In the genomic region with DNA sequence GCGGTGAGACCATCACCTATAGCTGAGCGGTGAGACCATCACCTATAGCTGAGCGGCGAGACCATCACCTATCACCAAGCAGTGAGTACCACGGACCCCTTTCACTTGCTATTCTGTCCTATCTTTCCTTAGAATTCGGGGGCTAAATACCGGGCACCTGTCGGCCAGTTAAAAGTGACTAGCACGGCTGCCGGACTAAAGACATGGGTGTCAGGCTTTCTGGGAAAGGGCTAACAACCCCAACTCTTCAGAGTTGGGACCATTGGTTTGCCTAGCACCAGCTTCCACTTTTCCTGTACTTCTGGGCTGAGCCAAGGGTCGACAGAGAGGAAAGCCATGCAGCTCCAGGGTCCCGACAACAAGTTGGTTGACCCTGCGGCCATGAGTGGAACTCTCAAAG, we compare ENCODE assay signal across 12 cellular contexts. TPM values are rescaled to one million over a fixed set of nuclear protein-coding genes. Genes with fewer than 3 reads are reported as not detected.
DNase-seq lines count a peak whose midpoint lies in the region; ATAC-seq and TF ChIP-seq lines count a peak whose summit lies in the region.
"Not testable (repeated sequence)": the region's sequence is repeated elsewhere in the genome, so short reads cannot be mapped to it uniquely, and the experiment has no call there.
"Had no signal": no experiment of that assay in that cellular context is flagged by ENCODE, and none has a peak within 500 bp of the region (broad histone marks: within the 10 kb centered on the region; RNA-seq: fewer than 3 reads in every experiment).

No MANE protein-coding gene starts in this region.

- not testable (repeated sequence) for H3K9me3 Mint-ChIP-seq in CD14-positive monocyte; activated B cell treated with CpG ODN at 0.5 μM for 24 hours; activated T-helper 17 cell treated with anti-CD3 and anti-CD28 coated beads, Interleukin-2, amount 50 U/mL, for 72 hours; dendritic cell treated with granulocyte-macrophage colony-stimulating factor and Interleukin-4, amounts not matched to agents 40 ng/mL and 50 ng/mL, for 4 days; naive thymus-derived CD8-positive, alpha-beta T cell

- H3K36me3 ChIP-seq in HUES48 (ENCODE audit: control insufficient read depth, insufficient read depth, low read length): peaks cover 29% of the 10 kb centered on the region
- H3K36me3 ChIP-seq in iPS-15b (ENCODE audit: control insufficient read depth, insufficient read depth, low read length); smooth muscle cell (ENCODE audit: low read depth): not testable (repeated sequence)

- peaks cover 22% of the 10 kb centered on the region for H3K9me3 ChIP-seq in HUES48 (ENCODE audit: control insufficient read depth, insufficient read depth, low read length)
- H3K9me3 ChIP-seq in iPS-15b (ENCODE audit: control insufficient read depth, insufficient read depth, low read length); smooth muscle cell (replicated peaks; ENCODE audit: low read depth): not testable (repeated sequence)

- H3K4me3 Mint-ChIP-seq in CD14-positive monocyte (peak overlapping the region; percentile 67 to 87), activated B cell treated with CpG ODN at 0.5 μM for 24 hours (peak overlapping the region; percentile 75)
- peak overlapping the region; percentile 28 for H3K4me3 Mint-ChIP-seq in activated T-helper 17 cell treated with anti-CD3 and anti-CD28 coated beads, Interleukin-2, amount 50 U/mL, for 72 hours
- H3K4me3 Mint-ChIP-seq in dendritic cell treated with granulocyte-macrophage colony-stimulating factor and Interleukin-4, amounts not matched to agents 40 ng/mL and 50 ng/mL, for 4 days: peak overlapping the region; percentile 73
- peak overlapping the region; percentile 42 to 84 (median 64) for H3K4me3 Mint-ChIP-seq in naive thymus-derived CD8-positive, alpha-beta T cell

- DNase-seq in CD14-positive monocyte (ENCODE audit: low spot score); activated B cell treated with CpG ODN at 0.5 μM for 24 hours; naive thymus-derived CD8-positive, alpha-beta T cell; smooth muscle cell (lab: John Stamatoyannopoulos, UW; ENCODE audit: unreplicated experiment): not testable (repeated sequence)

- not testable (repeated sequence) for H3F3A ChIP-seq in smooth muscle cell (ENCODE audit: low read depth)

- H3K4me3 ChIP-seq in HUES48 (ENCODE audit: low read depth, low read length) (peak overlapping the region; percentile 97), iPS-15b (ENCODE audit: low read depth, low read length) (peak overlapping the region; percentile 97), smooth muscle cell (peak overlapping the region; percentile 70)

- H3K27ac Mint-ChIP-seq in CD14-positive monocyte; activated B cell treated with CpG ODN at 0.5 μM for 24 hours; activated T-helper 17 cell treated with anti-CD3 and anti-CD28 coated beads, Interleukin-2, amount 50 U/mL, for 72 hours: not testable (repeated sequence)
- peak overlapping the region; percentile 68 for H3K27ac Mint-ChIP-seq in dendritic cell treated with granulocyte-macrophage colony-stimulating factor and Interleukin-4, amounts not matched to agents 40 ng/mL and 50 ng/mL, for 4 days
- H3K27ac Mint-ChIP-seq in naive thymus-derived CD8-positive, alpha-beta T cell: peak overlapping the region in 3 of 10 donors; percentile 22 to 82 (median 56)

- not testable (repeated sequence) for H3K79me2 ChIP-seq in smooth muscle cell (ENCODE audit: low read depth)

- not testable (repeated sequence) for TF ChIP-seq CTCF in CD14-positive monocyte (IDR thresholded peaks at IDR 0.05); activated B cell treated with CpG ODN at 0.5 μM for 24 hours (IDR thresholded peaks at IDR 0.05); smooth muscle cell (IDR thresholded peaks at IDR 0.05; ENCODE audit: borderline replicate concordance, insufficient read depth, poor library complexity, severe bottlenecking)

- WGBS in smooth muscle cell (ENCODE audit: low lambda C conversion rate): 3% methylated on average over 10 of the region's 13 CpGs

- not testable (repeated sequence) for ATAC-seq in activated B cell treated with CpG ODN at 0.5 μM for 24 hours (ENCODE audit: low read depth); activated T-helper 17 cell treated with anti-CD3 and anti-CD28 coated beads, Interleukin-2, amount 50 U/mL, for 72 hours (replicated peaks); naive thymus-derived CD8-positive, alpha-beta T cell

- peak overlapping the region; percentile 91 for H2AFZ ChIP-seq in smooth muscle cell (ENCODE audit: low read depth)

- POLR2A ChIA-PET in activated B cell treated with CpG ODN at 0.5 μM for 24 hours (lab: Charles Lee); naive thymus-derived CD8-positive, alpha-beta T cell (lab: Charles Lee): not testable (repeated sequence)

- peak overlapping the region; percentile 59 for H3K27ac ChIP-seq in HUES48 (ENCODE audit: low read depth, low read length)
- not testable (repeated sequence) for H3K27ac ChIP-seq in smooth muscle cell (ENCODE audit: low read depth)

- H3K27me3 ChIP-seq in HUES48 (ENCODE audit: control insufficient read depth, insufficient read depth, low read length); iPS-15b (ENCODE audit: control insufficient read depth, insufficient read depth, low read length); smooth muscle cell (ENCODE audit: low read depth): not testable (repeated sequence)

- H3K36me3 Mint-ChIP-seq in CD14-positive monocyte; activated B cell treated with CpG ODN at 0.5 μM for 24 hours (ENCODE audit: low read depth); activated T-helper 17 cell treated with anti-CD3 and anti-CD28 coated beads, Interleukin-2, amount 50 U/mL, for 72 hours (ENCODE audit: low read depth); dendritic cell treated with granulocyte-macrophage colony-stimulating factor and Interleukin-4, amounts not matched to agents 40 ng/mL and 50 ng/mL, for 4 days (ENCODE audit: low read depth); naive thymus-derived CD8-positive, alpha-beta T cell: not testable (repeated sequence)

- H3K27me3 Mint-ChIP-seq in CD14-positive monocyte (ENCODE audit: low read depth in 3 of 3); activated B cell treated with CpG ODN at 0.5 μM for 24 hours; activated T-helper 17 cell treated with anti-CD3 and anti-CD28 coated beads, Interleukin-2, amount 50 U/mL, for 72 hours; dendritic cell treated with granulocyte-macrophage colony-stimulating factor and Interleukin-4, amounts not matched to agents 40 ng/mL and 50 ng/mL, for 4 days; naive thymus-derived CD8-positive, alpha-beta T cell: not testable (repeated sequence)

- H4K20me1 ChIP-seq in smooth muscle cell (ENCODE audit: low read depth): not testable (repeated sequence)

- H3K4me1 ChIP-seq in HUES48 (ENCODE audit: control insufficient read depth, insufficient read depth, low read length); iPS-15b (ENCODE audit: control insufficient read depth, insufficient read depth, low read length); smooth muscle cell (ENCODE audit: low read depth): not testable (repeated sequence)

- H3K4me2 ChIP-seq in smooth muscle cell: peak overlapping the region; percentile 92

- H3K4me1 Mint-ChIP-seq in CD14-positive monocyte; activated B cell treated with CpG ODN at 0.5 μM for 24 hours; activated T-helper 17 cell treated with anti-CD3 and anti-CD28 coated beads, Interleukin-2, amount 50 U/mL, for 72 hours; dendritic cell treated with granulocyte-macrophage colony-stimulating factor and Interleukin-4, amounts not matched to agents 40 ng/mL and 50 ng/mL, for 4 days (ENCODE audit: low read depth); naive thymus-derived CD8-positive, alpha-beta T cell: not testable (repeated sequence)

- CTCF ChIA-PET in activated B cell treated with CpG ODN at 0.5 μM for 24 hours (lab: Charles Lee): not testable (repeated sequence)

- H3K9ac ChIP-seq in HUES48 (ENCODE audit: low read depth, low read length) (peak overlapping the region; percentile 90), iPS-15b (ENCODE audit: low read depth, low read length) (peak overlapping the region; percentile 90)
- not testable (repeated sequence) for H3K9ac ChIP-seq in smooth muscle cell (ENCODE audit: low read depth)

- intact Hi-C loops in CD14-positive monocyte (cut with micrococcal nuclease); activated B cell treated with CpG ODN at 0.5 μM for 24 hours (cut with micrococcal nuclease); dendritic cell treated with granulocyte-macrophage colony-stimulating factor and Interleukin-4, amounts not matched to agents 40 ng/mL and 50 ng/mL, for 4 days (cut with micrococcal nuclease): not testable (repeated sequence)

RNA-seq across cellular contexts. Expression of a gene that starts 33.7 kb away (rescaled TPM):
- polyA plus RNA-seq in CD14-positive monocyte (not detected), smooth muscle cell (1.5 and 2.4 TPM in 2 replicates)
- total RNA-seq in activated B cell treated with CpG ODN at 0.5 μM for 24 hours (not detected in 2 replicates), smooth muscle cell (10.0 and 12.5 TPM in 2 replicates)
- total RNA-seq in activated T-helper 17 cell treated with anti-CD3 and anti-CD28 coated beads, Interleukin-2, amount 50 U/mL, for 72 hours: not detected
- total RNA-seq in naive thymus-derived CD8-positive, alpha-beta T cell: not detected
- polyA plus RNA-seq in naive thymus-derived CD8-positive, alpha-beta T cell: not detected
- total RNA-seq: A172, Caco-2, M059J, upper lobe of right lung had no signal

Comparison
In these comparisons a context has a peak if more than half of its experiments do, and no peak if none do; other contexts are left out.
1. RNA of a gene that starts 33.7 kb away (total RNA-seq): 10.0 to 12.5 TPM in smooth muscle cell; not detected in activated B cell treated with CpG ODN at 0.5 μM for 24 hours, not detected in activated T-helper 17 cell treated with anti-CD3 and anti-CD28 coated beads, Interleukin-2, amount 50 U/mL, for 72 hours and not detected in naive thymus-derived CD8-positive, alpha-beta T cell; every median in the first group is over 10 times any median in the second.
2. Peak in every context shown above with its lines, with median percentiles within 50 percentile points of each other: H3K4me3 Mint-ChIP-seq and H3K4me3 ChIP-seq.